15 cellular contexts compared by ENCODE assay signal in the genomic region with DNA sequence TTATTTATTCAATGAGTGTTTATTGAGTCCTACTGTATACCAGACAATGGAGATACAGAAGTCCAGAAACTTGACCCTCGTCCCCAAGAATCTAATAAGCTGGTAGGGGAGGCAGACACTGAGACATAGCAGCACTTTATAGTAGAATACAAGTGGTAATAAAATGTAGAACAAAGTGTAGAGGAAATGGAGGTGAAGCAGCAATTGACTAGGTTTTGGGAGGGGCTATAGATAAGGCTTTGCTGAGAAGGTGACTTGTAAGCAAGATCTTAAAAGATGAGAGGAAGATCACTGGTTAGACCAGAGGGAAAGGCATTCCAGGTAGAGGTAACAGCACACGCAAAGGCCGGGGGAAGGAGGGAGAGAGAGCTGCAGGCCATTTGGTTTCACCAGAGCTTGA. TPM values are rescaled to one million over a fixed set of nuclear protein-coding genes. Genes with fewer than 3 reads are reported as not detected.
DNase-seq lines count a peak whose midpoint lies in the region; ATAC-seq and TF ChIP-seq lines count a peak whose summit lies in the region.
"Had no signal": no experiment of that assay in that cellular context is flagged by ENCODE, and none has a peak within 500 bp of the region (broad histone marks: within the 10 kb centered on the region; RNA-seq: fewer than 3 reads in every experiment).

No MANE protein-coding gene starts in this region.

- H3K9me3 ChIP-seq in HEK293 (ENCODE audit: control insufficient read depth, insufficient read depth, low read depth, low read length) (no peaks in the 10 kb centered on the region), skeletal muscle tissue (ENCODE audit: control insufficient read depth in 3 of 3, low read length in 3 of 3) (no peaks in the 10 kb centered on the region), upper lobe of left lung (no peaks in the 10 kb centered on the region)
- H3K9me3 ChIP-seq: A549, BLaER1, HAP-1 had no signal

- TF ChIP-seq POLR2A in upper lobe of left lung (IDR thresholded peaks at IDR 0.05): no peak

- no peaks in the 10 kb centered on the region for H3K27me3 ChIP-seq in skeletal muscle tissue (ENCODE audit: control insufficient read depth in 3 of 3, insufficient read depth in 3 of 3, low read length in 3 of 3)
- H3K27me3 ChIP-seq in upper lobe of left lung: no peaks in the 10 kb centered on the region
- H3K27me3 ChIP-seq: BLaER1 had no signal

- ATAC-seq in left colon (peak; percentile 95), upper lobe of left lung (ENCODE audit: low FRiP score in 2 of 2) (no peak), GM21717 (IDR thresholded peaks at IDR 0.05; ENCODE audit: unreplicated experiment) (no peak), GM18511 (IDR thresholded peaks at IDR 0.05; ENCODE audit: unreplicated experiment) (no peak)
- ATAC-seq: A549, HepG2 had no signal

- CTCF ChIA-PET in HEK293 (lab: Yijun Ruan, JAX): interaction anchor here (0.6 to 0.7 kb wide), 2 partner anchors 146 to 471 kb away, joined by 3 to 4 read pairs; no protein-coding TSS in a partner anchor

- no peak for TF ChIP-seq CTCF in HEK293 (tag by site-specific recombination; IDR thresholded peaks at IDR 0.05)
- TF ChIP-seq CTCF in upper lobe of left lung (IDR thresholded peaks at IDR 0.05): no peak

- H3K4me1 ChIP-seq in HEK293 (ENCODE audit: control insufficient read depth, insufficient read depth, low read length) (no peaks in the 10 kb centered on the region; the same call in 1 of the 2 replicates), skeletal muscle tissue (ENCODE audit: control insufficient read depth in 3 of 3, insufficient read depth in 3 of 3, low read length in 3 of 3) (peaks cover 53 to 80% (median 56%) of the 10 kb centered on the region in 3 donors), upper lobe of left lung (peaks cover 88 to 96% (median 89%) of the 10 kb centered on the region in 4 donors)
- H3K4me1 ChIP-seq: A549, HAP-1 had no signal

- DNase-seq in left colon (peak in 1 of 2 donors; percentile 21), upper lobe of left lung (no peak), MV-4-11 (lab: John Stamatoyannopoulos, UW) (no peak)
- DNase-seq: Calu3, DMS 273 treated with DMSO at 0.1 percent for 48 hours, HFFc6 had no signal

- H3K36me3 ChIP-seq in HEK293 (ENCODE audit: control insufficient read depth in 2 of 2, insufficient read depth in 1 of 2, low read length in 2 of 2) (no peaks in the 10 kb centered on the region), skeletal muscle tissue (ENCODE audit: control insufficient read depth in 3 of 3, insufficient read depth in 3 of 3, low read length in 3 of 3) (no peaks in the 10 kb centered on the region), upper lobe of left lung (peaks cover 0 to 13% (median 0%) of the 10 kb centered on the region in 4 donors)
- H3K36me3 ChIP-seq: BLaER1, HAP-1 had no signal

- POLR2A ChIA-PET in HEK293 (lab: Yijun Ruan, JAX): no interaction called here

- H3K27ac ChIP-seq in HEK293 (ENCODE audit: extremely low read depth, low read depth, low read length): no peak overlapping the region
- H3K27ac ChIP-seq in skeletal muscle tissue (ENCODE audit: low read depth, low read length): peak overlapping the region; percentile 31
- H3K27ac ChIP-seq in upper lobe of left lung: peak overlapping the region in 3 of 4 donors; percentile 2 to 37 (median 36)
- H3K27ac ChIP-seq: A549, BLaER1 had no signal

- intact Hi-C loops in left colon (cut with DNase I, micrococcal nuclease): no loop called here

- 88 to 89% methylated on average over 3 of the region's 3 CpGs for WGBS in upper lobe of left lung, 2 donors

- no peak overlapping the region for H3K9ac ChIP-seq in skeletal muscle tissue (ENCODE audit: low read depth in 1 of 3, low read length in 3 of 3)
- H3K9ac ChIP-seq: BLaER1 had no signal

- H3K4me3 ChIP-seq in HEK293 (ENCODE audit: low read depth, low read length) (no peak overlapping the region), skeletal muscle tissue (ENCODE audit: low read length in 3 of 3) (no peak overlapping the region), upper lobe of left lung (no peak overlapping the region)
- H3K4me3 ChIP-seq: A549, BLaER1, HAP-1 had no signal

- TF ChIP-seq EP300 in upper lobe of left lung (IDR thresholded peaks at IDR 0.05): no peak

TF ChIP-seq in HEK293, 187 proteins besides CTCF, POLR2A, EP300 and RAD21:
- peak; percentile 57; the same call in 1 of the 2 replicates for TF ChIP-seq TRIM28 (IDR thresholded peaks at IDR 0.05; ENCODE audit: borderline replicate concordance, low read length)
- no peak for TF ChIP-seq ZNF777 (tag by site-specific recombination; IDR thresholded peaks at IDR 0.05; ENCODE audit: borderline replicate concordance)

RNA-seq across cellular contexts. Expression of a gene that starts 57.3 kb away (rescaled TPM):
- total RNA-seq in left colon (10 to 100 TPM in 1 of 2 donors, 1 to 10 TPM in 1; 10.0 to 75.1 TPM), skeletal muscle tissue (6.8 TPM), upper lobe of left lung (100 to 1,000 TPM; 110 to 584 (median 179) TPM)
- total RNA-seq: Calu3, Daoy, HepG2, HFFc6 had no signal
